Comparison of ENCODE assay signal across 8 cellular contexts in genomic region chr20:20052074-20052970, GRCh38. TPM values are rescaled to one million over a fixed set of nuclear protein-coding genes. Genes with fewer than 3 reads are reported as not detected.
A peak's percentile ranks its signal among the peaks of the same experiment; 100 is the strongest.
DNase-seq lines count a peak whose midpoint lies in the region; ATAC-seq and TF ChIP-seq lines count a peak whose summit lies in the region.

Gene CFAP61, plus strand, starts transcription at chr20:20052532. Its CDS starts 4,122 bp downstream, at chr20:20056654.
Gene CRNKL1, minus strand, starts transcription at chr20:20052466. Its CDS starts 124 bp downstream, at chr20:20052342.

- peak within 1 kb of the TSS; percentile 88 for H3K4me3 ChIP-seq in mucosa of stomach (ENCODE audit: low read length)

- no peaks in the 10 kb centered on the region for H3K9me3 Mint-ChIP-seq in activated T-cell treated with anti-CD3 and anti-CD28 coated beads, Interleukin-2, amount 50 U/mL, for 72 hours

- peak within 1 kb of the TSS; percentile 98 to 99 for H3K4me3 Mint-ChIP-seq in activated T-cell treated with anti-CD3 and anti-CD28 coated beads, Interleukin-2, amount 50 U/mL, for 72 hours

- ATAC-seq in GM21737 (IDR thresholded peaks at IDR 0.05; ENCODE audit: unreplicated experiment) (peak; percentile 91), esophagus mucosa (peak; percentile 98)
- ATAC-seq in activated T-cell treated with anti-CD3 and anti-CD28 coated beads, Interleukin-2, amount 50 U/mL, for 72 hours (replicated peaks in 1 of 2) = peak; percentile 96 to 98

- H3K36me3 ChIP-seq in mucosa of stomach (ENCODE audit: control insufficient read depth, insufficient read depth, low read length) = no peaks in the 10 kb centered on the region

- H3K4me1 ChIP-seq in mucosa of stomach (ENCODE audit: control insufficient read depth, insufficient read depth, low read length) = no peaks in the 10 kb centered on the region

- peak within 1 kb of the TSS; percentile 88 for H3K9ac ChIP-seq in mucosa of stomach (ENCODE audit: low read length)

- DNase-seq in DMS79 (lab: John Stamatoyannopoulos, UW) (peak; percentile 83), KG1 (lab: John Stamatoyannopoulos, UW) (peak; percentile 84)
- peak; percentile 96 to 98 for DNase-seq in activated T-cell treated with anti-CD3 and anti-CD28 coated beads, Interleukin-2, amount 50 U/mL, for 72 hours
- peak; percentile 97 for DNase-seq in stimulated activated CD8-positive, alpha-beta memory T cell treated with anti-CD3 and anti-CD28 coated beads, Interleukin-4, amount 100 ng/mL, for 48 hours

- no peaks in the 10 kb centered on the region for H3K27me3 Mint-ChIP-seq in activated T-cell treated with anti-CD3 and anti-CD28 coated beads, Interleukin-2, amount 50 U/mL, for 72 hours (ENCODE audit: low read depth)

- no peaks in the 10 kb centered on the region for H3K9me3 ChIP-seq in mucosa of stomach (ENCODE audit: control insufficient read depth, low read length)

- H3K36me3 Mint-ChIP-seq in activated T-cell treated with anti-CD3 and anti-CD28 coated beads, Interleukin-2, amount 50 U/mL, for 72 hours (ENCODE audit: insufficient read depth in 2 of 2) = peaks cover 12 to 27% of the 10 kb centered on the region in 2 donors

- H3K27me3 ChIP-seq in mucosa of stomach (ENCODE audit: control insufficient read depth, insufficient read depth, low read length) = no peaks in the 10 kb centered on the region

- H3K27ac Mint-ChIP-seq in activated T-cell treated with anti-CD3 and anti-CD28 coated beads, Interleukin-2, amount 50 U/mL, for 72 hours = peak within 1 kb of the TSS; percentile 98

- peaks cover 17% of the 10 kb centered on the region for H3K4me1 Mint-ChIP-seq in activated T-cell treated with anti-CD3 and anti-CD28 coated beads, Interleukin-2, amount 50 U/mL, for 72 hours (ENCODE audit: low read depth)

TF ChIP-seq in PFSK-1, 5 proteins besides CTCF, POLR2A, EP300 and RAD21:
- TF ChIP-seq REST (IDR thresholded peaks at IDR 0.05; ENCODE audit: insufficient read depth in 1 of 2, low read depth in 2 of 2, low read length in 2 of 2) = no peak
- TF ChIP-seq POLR2AphosphoS5 (IDR thresholded peaks at IDR 0.05; ENCODE audit: low read depth, low read length) = 0 out of 2 replicates have a peak, but pooled peaks have one; percentile 44
- peak; percentile 99 for TF ChIP-seq SIN3A (IDR thresholded peaks at IDR 0.05; ENCODE audit: borderline replicate concordance, insufficient read depth, low read length)
- TF ChIP-seq FOXP2 (optimal IDR thresholded peaks at IDR 0.05; ENCODE audit: borderline replicate concordance, extremely low read depth, extremely low read length, insufficient read depth) = peak; percentile 88
- peak; percentile 58; the same call in 1 of the 2 replicates for TF ChIP-seq TAF1 (IDR thresholded peaks at IDR 0.05; ENCODE audit: borderline replicate concordance, insufficient read depth, low read length)

RNA-seq across cellular contexts. Expression of gene CFAP61, which starts in this region (rescaled TPM):
- not detected for polyA plus RNA-seq in PFSK-1 (2012; ENCODE audit: insufficient read length, low read depth)
- total RNA-seq in activated T-cell treated with anti-CD3 and anti-CD28 coated beads, Interleukin-2, amount 50 U/mL, for 72 hours = not detected
- total RNA-seq in esophagus mucosa = not detected

RNA-seq across cellular contexts. Expression of gene CRNKL1, which starts in this region (rescaled TPM):
- polyA plus RNA-seq in PFSK-1 (2012; ENCODE audit: insufficient read length, low read depth) = 7.9 TPM
- total RNA-seq in activated T-cell treated with anti-CD3 and anti-CD28 coated beads, Interleukin-2, amount 50 U/mL, for 72 hours = 10 to 100 TPM; 22.3 to 27.9 TPM
- total RNA-seq in esophagus mucosa = 9.8 TPM

Comparison
In these comparisons a context has a peak if more than half of its experiments do, and no peak if none do; other contexts are left out.
1. Peak in every context shown above with its lines: DNase-seq, ATAC-seq and H3K4me3 ChIP-seq.